In the genomic region with DNA sequence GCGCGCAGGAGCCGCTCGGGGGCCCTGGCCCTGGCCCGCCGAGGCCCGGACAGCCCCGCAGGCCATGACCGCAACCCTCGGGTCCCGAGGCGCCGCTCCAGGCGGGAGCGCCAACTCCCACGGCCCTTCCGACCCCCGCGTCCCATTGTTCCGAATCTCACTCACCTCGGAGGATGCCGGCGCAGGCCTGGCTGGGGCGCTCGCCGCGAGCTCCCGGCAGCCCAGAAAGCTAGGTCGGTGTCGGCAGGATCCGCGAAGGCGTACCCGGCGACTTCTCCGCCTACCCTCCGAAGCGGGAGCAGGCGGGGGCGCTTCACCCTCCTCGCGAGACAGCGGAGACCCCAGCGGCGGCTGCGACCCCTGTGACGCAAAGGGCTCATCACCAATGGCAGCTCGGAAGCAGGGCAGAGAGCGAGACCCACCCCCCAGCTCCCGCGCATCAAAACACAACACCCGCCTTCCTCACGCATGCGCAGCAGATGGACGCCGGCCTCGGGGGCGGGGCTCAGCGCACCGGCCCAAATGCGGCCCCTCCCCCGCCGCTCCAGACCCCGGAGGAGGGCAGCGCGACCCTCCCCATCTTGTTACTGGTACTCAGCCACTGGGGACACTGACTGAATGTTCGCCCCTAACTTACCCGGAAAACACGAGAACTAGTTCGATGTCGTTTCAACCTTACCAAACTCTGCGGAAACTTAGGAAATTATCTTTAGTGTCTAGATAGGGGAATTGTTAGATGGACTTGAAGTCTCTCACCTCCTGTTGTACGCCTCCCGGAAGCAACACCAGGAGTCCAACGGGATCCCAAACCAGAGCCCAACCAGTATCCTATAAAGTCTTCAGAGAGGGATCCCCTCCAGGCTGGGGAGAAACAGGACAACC, we compare ENCODE assay signal across 1 cellular context.
TF ChIP-seq lines count a peak whose summit lies in the region.

No MANE protein-coding gene starts in this region.

TF ChIP-seq in HepG2, 621 proteins besides CTCF, POLR2A, EP300 and RAD21 (continued from another document and continues in another):
- TF ChIP-seq ZNF234 (CRISPR knock-in tag; conservative IDR thresholded peaks at IDR 0.05) (no peak), ZNF546 (CRISPR knock-in tag; conservative IDR thresholded peaks at IDR 0.05) (no peak), JUNB (CRISPR knock-in tag; IDR thresholded peaks at IDR 0.05; ENCODE audit: borderline replicate concordance) (no peak), ZNF562 (CRISPR knock-in tag; IDR thresholded peaks at IDR 0.05; ENCODE audit: borderline replicate concordance) (no peak), ZBTB1 (CRISPR knock-in tag; IDR thresholded peaks at IDR 0.05; ENCODE audit: borderline replicate concordance) (no peak), ZBTB3 (CRISPR knock-in tag; IDR thresholded peaks at IDR 0.05; ENCODE audit: borderline replicate concordance, low read depth) (no peak), MBNL3 (CRISPR knock-in tag; conservative IDR thresholded peaks at IDR 0.05) (no peak), ZSCAN21 (CRISPR knock-in tag; IDR thresholded peaks at IDR 0.05; ENCODE audit: borderline replicate concordance) (no peak), ZNF678 (CRISPR knock-in tag; IDR thresholded peaks at IDR 0.05) (no peak), DMAP1 (CRISPR knock-in tag; IDR thresholded peaks at IDR 0.05) (peak; percentile 55), IKZF1 (IDR thresholded peaks at IDR 0.05) (no peak), NFIC (IDR thresholded peaks at IDR 0.05; ENCODE audit: low read length) (no peak), KAT7 (CRISPR knock-in tag; IDR thresholded peaks at IDR 0.05; ENCODE audit: borderline replicate concordance) (peak; percentile 56; the same call in 1 of the 2 replicates), CHCHD3 (CRISPR knock-in tag; IDR thresholded peaks at IDR 0.05) (peak; percentile 75; the same call in 1 of the 2 replicates), ZNF382 (CRISPR knock-in tag; IDR thresholded peaks at IDR 0.05; ENCODE audit: borderline replicate concordance) (no peak), ZNF768 (CRISPR knock-in tag; IDR thresholded peaks at IDR 0.05) (0 out of 2 replicates have a peak, but pooled peaks have one; percentile 29), ZNF292 (CRISPR knock-in tag; IDR thresholded peaks at IDR 0.05; ENCODE audit: borderline replicate concordance, low read depth) (no peak; the same call in 1 of the 2 replicates), NCOA2 (CRISPR knock-in tag; IDR thresholded peaks at IDR 0.05) (0 out of 2 replicates have a peak, but pooled peaks have one; percentile 24), ZNF777 (CRISPR knock-in tag; IDR thresholded peaks at IDR 0.05) (peak; percentile 31; the same call in 1 of the 2 replicates)
- TF ChIP-seq, protein P1, sequence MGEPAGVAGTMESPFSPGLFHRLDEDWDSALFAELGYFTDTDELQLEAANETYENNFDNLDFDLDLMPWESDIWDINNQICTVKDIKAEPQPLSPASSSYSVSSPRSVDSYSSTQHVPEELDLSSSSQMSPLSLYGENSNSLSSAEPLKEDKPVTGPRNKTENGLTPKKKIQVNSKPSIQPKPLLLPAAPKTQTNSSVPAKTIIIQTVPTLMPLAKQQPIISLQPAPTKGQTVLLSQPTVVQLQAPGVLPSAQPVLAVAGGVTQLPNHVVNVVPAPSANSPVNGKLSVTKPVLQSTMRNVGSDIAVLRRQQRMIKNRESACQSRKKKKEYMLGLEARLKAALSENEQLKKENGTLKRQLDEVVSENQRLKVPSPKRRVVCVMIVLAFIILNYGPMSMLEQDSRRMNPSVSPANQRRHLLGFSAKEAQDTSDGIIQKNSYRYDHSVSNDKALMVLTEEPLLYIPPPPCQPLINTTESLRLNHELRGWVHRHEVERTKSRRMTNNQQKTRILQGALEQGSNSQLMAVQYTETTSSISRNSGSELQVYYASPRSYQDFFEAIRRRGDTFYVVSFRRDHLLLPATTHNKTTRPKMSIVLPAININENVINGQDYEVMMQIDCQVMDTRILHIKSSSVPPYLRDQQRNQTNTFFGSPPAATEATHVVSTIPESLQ (CRISPR knock-in tag; conservative IDR thresholded peaks at IDR 0.05) = no peak
- TF ChIP-seq, protein P2, sequence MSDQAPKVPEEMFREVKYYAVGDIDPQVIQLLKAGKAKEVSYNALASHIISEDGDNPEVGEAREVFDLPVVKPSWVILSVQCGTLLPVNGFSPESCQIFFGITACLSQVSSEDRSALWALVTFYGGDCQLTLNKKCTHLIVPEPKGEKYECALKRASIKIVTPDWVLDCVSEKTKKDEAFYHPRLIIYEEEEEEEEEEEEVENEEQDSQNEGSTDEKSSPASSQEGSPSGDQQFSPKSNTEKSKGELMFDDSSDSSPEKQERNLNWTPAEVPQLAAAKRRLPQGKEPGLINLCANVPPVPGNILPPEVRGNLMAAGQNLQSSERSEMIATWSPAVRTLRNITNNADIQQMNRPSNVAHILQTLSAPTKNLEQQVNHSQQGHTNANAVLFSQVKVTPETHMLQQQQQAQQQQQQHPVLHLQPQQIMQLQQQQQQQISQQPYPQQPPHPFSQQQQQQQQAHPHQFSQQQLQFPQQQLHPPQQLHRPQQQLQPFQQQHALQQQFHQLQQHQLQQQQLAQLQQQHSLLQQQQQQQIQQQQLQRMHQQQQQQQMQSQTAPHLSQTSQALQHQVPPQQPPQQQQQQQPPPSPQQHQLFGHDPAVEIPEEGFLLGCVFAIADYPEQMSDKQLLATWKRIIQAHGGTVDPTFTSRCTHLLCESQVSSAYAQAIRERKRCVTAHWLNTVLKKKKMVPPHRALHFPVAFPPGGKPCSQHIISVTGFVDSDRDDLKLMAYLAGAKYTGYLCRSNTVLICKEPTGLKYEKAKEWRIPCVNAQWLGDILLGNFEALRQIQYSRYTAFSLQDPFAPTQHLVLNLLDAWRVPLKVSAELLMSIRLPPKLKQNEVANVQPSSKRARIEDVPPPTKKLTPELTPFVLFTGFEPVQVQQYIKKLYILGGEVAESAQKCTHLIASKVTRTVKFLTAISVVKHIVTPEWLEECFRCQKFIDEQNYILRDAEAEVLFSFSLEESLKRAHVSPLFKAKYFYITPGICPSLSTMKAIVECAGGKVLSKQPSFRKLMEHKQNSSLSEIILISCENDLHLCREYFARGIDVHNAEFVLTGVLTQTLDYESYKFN (CRISPR knock-in tag; conservative IDR thresholded peaks at IDR 0.05) = no peak; the same call in 1 of the 2 replicates
- TF ChIP-seq, protein P3, sequence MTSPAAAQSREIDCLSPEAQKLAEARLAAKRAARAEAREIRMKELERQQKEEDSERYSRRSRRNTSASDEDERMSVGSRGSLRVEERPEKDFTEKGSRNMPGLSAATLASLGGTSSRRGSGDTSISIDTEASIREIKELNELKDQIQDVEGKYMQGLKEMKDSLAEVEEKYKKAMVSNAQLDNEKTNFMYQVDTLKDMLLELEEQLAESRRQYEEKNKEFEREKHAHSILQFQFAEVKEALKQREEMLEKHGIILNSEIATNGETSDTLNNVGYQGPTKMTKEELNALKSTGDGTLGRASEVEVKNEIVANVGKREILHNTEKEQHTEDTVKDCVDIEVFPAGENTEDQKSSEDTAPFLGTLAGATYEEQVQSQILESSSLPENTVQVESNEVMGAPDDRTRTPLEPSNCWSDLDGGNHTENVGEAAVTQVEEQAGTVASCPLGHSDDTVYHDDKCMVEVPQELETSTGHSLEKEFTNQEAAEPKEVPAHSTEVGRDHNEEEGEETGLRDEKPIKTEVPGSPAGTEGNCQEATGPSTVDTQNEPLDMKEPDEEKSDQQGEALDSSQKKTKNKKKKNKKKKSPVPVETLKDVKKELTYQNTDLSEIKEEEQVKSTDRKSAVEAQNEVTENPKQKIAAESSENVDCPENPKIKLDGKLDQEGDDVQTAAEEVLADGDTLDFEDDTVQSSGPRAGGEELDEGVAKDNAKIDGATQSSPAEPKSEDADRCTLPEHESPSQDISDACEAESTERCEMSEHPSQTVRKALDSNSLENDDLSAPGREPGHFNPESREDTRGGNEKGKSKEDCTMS (CRISPR knock-in tag; conservative IDR thresholded peaks at IDR 0.05) = no peak
- TF ChIP-seq, protein P4, sequence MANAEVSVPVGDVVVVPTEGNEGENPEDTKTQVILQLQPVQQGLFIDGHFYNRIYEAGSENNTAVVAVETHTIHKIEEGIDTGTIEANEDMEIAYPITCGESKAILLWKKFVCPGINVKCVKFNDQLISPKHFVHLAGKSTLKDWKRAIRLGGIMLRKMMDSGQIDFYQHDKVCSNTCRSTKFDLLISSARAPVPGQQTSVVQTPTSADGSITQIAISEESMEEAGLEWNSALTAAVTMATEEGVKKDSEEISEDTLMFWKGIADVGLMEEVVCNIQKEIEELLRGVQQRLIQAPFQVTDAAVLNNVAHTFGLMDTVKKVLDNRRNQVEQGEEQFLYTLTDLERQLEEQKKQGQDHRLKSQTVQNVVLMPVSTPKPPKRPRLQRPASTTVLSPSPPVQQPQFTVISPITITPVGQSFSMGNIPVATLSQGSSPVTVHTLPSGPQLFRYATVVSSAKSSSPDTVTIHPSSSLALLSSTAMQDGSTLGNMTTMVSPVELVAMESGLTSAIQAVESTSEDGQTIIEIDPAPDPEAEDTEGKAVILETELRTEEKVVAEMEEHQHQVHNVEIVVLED (CRISPR knock-in tag; IDR thresholded peaks at IDR 0.05; ENCODE audit: borderline replicate concordance) = peak; percentile 79; the same call in 1 of the 2 replicates
- TF ChIP-seq, protein P5, sequence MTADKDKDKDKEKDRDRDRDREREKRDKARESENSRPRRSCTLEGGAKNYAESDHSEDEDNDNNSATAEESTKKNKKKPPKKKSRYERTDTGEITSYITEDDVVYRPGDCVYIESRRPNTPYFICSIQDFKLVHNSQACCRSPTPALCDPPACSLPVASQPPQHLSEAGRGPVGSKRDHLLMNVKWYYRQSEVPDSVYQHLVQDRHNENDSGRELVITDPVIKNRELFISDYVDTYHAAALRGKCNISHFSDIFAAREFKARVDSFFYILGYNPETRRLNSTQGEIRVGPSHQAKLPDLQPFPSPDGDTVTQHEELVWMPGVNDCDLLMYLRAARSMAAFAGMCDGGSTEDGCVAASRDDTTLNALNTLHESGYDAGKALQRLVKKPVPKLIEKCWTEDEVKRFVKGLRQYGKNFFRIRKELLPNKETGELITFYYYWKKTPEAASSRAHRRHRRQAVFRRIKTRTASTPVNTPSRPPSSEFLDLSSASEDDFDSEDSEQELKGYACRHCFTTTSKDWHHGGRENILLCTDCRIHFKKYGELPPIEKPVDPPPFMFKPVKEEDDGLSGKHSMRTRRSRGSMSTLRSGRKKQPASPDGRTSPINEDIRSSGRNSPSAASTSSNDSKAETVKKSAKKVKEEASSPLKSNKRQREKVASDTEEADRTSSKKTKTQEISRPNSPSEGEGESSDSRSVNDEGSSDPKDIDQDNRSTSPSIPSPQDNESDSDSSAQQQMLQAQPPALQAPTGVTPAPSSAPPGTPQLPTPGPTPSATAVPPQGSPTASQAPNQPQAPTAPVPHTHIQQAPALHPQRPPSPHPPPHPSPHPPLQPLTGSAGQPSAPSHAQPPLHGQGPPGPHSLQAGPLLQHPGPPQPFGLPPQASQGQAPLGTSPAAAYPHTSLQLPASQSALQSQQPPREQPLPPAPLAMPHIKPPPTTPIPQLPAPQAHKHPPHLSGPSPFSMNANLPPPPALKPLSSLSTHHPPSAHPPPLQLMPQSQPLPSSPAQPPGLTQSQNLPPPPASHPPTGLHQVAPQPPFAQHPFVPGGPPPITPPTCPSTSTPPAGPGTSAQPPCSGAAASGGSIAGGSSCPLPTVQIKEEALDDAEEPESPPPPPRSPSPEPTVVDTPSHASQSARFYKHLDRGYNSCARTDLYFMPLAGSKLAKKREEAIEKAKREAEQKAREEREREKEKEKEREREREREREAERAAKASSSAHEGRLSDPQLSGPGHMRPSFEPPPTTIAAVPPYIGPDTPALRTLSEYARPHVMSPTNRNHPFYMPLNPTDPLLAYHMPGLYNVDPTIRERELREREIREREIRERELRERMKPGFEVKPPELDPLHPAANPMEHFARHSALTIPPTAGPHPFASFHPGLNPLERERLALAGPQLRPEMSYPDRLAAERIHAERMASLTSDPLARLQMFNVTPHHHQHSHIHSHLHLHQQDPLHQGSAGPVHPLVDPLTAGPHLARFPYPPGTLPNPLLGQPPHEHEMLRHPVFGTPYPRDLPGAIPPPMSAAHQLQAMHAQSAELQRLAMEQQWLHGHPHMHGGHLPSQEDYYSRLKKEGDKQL (CRISPR knock-in tag; IDR thresholded peaks at IDR 0.05; ENCODE audit: low read depth) = no peak
- TF ChIP-seq, protein P6, sequence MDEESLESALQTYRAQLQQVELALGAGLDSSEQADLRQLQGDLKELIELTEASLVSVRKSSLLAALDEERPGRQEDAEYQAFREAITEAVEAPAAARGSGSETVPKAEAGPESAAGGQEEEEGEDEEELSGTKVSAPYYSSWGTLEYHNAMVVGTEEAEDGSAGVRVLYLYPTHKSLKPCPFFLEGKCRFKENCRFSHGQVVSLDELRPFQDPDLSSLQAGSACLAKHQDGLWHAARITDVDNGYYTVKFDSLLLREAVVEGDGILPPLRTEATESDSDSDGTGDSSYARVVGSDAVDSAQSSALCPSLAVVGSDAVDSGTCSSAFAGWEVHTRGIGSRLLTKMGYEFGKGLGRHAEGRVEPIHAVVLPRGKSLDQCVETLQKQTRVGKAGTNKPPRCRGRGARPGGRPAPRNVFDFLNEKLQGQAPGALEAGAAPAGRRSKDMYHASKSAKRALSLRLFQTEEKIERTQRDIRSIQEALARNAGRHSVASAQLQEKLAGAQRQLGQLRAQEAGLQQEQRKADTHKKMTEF (CRISPR knock-in tag; IDR thresholded peaks at IDR 0.05) = peak; percentile 72
